In the genomic region with DNA sequence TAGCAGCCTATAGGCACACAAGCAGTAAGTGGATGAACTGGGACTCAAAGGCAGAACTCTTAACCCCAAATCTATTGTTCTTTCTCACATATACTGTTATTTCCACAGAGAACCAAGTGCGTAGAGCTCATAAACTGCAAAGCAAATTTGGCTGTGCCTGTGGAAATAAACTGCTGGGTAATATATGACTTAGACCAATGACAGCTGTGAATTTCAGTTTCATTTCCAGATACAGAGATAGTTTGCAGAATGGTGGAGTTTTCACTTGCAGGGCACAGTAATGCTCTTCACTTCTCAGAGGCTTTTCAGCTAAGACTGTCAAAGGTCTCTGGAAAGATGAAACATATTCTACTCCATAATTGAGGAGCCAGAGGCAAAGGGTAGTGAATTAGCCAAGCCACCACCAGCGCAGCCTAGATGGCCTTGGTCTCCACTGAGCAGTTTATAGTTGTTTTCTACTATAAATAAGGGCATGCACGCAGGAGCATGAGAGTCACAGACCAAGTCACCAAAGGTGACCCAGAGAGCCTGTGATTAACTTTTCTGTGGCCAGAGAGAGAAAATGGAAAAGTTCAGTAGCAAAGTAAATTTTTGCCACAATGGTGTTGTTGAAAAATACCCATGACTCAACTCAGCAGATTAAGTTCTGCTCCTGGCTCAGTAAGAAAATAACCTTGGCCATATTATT, we compare ENCODE assay signal across 1 cellular context.
TF ChIP-seq lines count a peak whose summit lies in the region.

No MANE protein-coding gene starts in this region.

TF ChIP-seq in GM12878, 131 proteins besides CTCF, POLR2A, EP300 and RAD21 (continued from another document):
- TF ChIP-seq SIN3A (IDR thresholded peaks at IDR 0.05; ENCODE audit: low read depth, low read length) (no peak), PAX5 (IDR thresholded peaks at IDR 0.05; ENCODE audit: borderline replicate concordance, low read depth, low read length) (no peak), BACH1 (IDR thresholded peaks at IDR 0.05; ENCODE audit: borderline replicate concordance) (peak; percentile 27; the same call in 1 of the 2 replicates), NR2F1 (conservative IDR thresholded peaks at IDR 0.05) (peak; percentile 53), IRF4 (IDR thresholded peaks at IDR 0.05; ENCODE audit: low read depth, low read length) (0 out of 2 replicates have a peak, but pooled peaks have one; percentile 52), ATF2 (IDR thresholded peaks at IDR 0.05; ENCODE audit: low read length) (peak; percentile 25; the same call in 1 of the 2 replicates), SMAD5 (IDR thresholded peaks at IDR 0.05; ENCODE audit: low read depth) (no peak), SP1 (IDR thresholded peaks at IDR 0.05; ENCODE audit: low read depth, low read length) (no peak)
- TF ChIP-seq, protein P1, sequence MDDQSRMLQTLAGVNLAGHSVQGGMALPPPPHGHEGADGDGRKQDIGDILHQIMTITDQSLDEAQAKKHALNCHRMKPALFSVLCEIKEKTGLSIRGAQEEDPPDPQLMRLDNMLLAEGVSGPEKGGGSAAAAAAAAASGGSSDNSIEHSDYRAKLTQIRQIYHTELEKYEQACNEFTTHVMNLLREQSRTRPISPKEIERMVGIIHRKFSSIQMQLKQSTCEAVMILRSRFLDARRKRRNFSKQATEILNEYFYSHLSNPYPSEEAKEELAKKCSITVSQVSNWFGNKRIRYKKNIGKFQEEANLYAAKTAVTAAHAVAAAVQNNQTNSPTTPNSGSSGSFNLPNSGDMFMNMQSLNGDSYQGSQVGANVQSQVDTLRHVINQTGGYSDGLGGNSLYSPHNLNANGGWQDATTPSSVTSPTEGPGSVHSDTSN (IDR thresholded peaks at IDR 0.05; ENCODE audit: insufficient replicate concordance, low read depth, low read length) = peak; percentile 45
